In genomic region chr5:169301386-169301930, GRCh38 we compare ENCODE assay signal across 10 cellular contexts. TPM values are rescaled to one million over a fixed set of nuclear protein-coding genes. Genes with fewer than 3 reads are reported as not detected.
A peak's percentile ranks its signal among the peaks of the same experiment; 100 is the strongest.
DNase-seq lines count a peak whose midpoint lies in the region; ATAC-seq, FAIRE-seq and TF ChIP-seq lines count a peak whose summit lies in the region.
"Had no signal": no experiment of that assay in that cellular context is flagged by ENCODE, and none has a peak within 500 bp of the region (broad histone marks: within the 10 kb centered on the region; RNA-seq: fewer than 3 reads in every experiment).

No MANE protein-coding gene starts in this region.

- no peaks in the 10 kb centered on the region for H3K36me3 Mint-ChIP-seq in activated CD4-positive, alpha-beta T cell treated with anti-CD3 and anti-CD28 coated beads, Interleukin-2, amount 10 ng/mL, durations not matched to agents 24 days and 14 days (ENCODE audit: low read depth)
- H3K36me3 Mint-ChIP-seq in CD4-positive, alpha-beta T cell (ENCODE audit: low read depth), result no peaks in the 10 kb centered on the region

- no peak for TF ChIP-seq POLR2A in spleen (IDR thresholded peaks at IDR 0.05)

- no peaks in the 10 kb centered on the region for H4K20me1 ChIP-seq in keratinocyte (ENCODE audit: control insufficient read depth, extremely low read depth, insufficient read depth, low read length)

- H3K36me3 ChIP-seq in HUES6 (ENCODE audit: control insufficient read depth, insufficient read depth, low read length), result no peaks in the 10 kb centered on the region
- no peaks in the 10 kb centered on the region for H3K36me3 ChIP-seq in keratinocyte (ENCODE audit: control insufficient read depth in 2 of 2, extremely low read depth in 1 of 2, insufficient read depth in 2 of 2, low read length in 2 of 2)
- no peaks in the 10 kb centered on the region for H3K36me3 ChIP-seq in spleen

- no peak overlapping the region for H3K27ac ChIP-seq in HUES6 (ENCODE audit: low read depth, low read length)
- H3K27ac ChIP-seq in keratinocyte (ENCODE audit: control insufficient read depth, insufficient read depth, low read length), result no peak overlapping the region
- no peak overlapping the region for H3K27ac ChIP-seq in spleen
- H3K27ac ChIP-seq in CD4-positive, alpha-beta T cell (ENCODE audit: low read depth, low read length), result no peak overlapping the region

- peak overlapping the region; percentile 54 for H2AFZ ChIP-seq in keratinocyte (ENCODE audit: control insufficient read depth, low read length)

- no peak overlapping the region for H3K27ac Mint-ChIP-seq in activated CD4-positive, alpha-beta T cell treated with anti-CD3 and anti-CD28 coated beads, Interleukin-2, amount 10 ng/mL, durations not matched to agents 24 days and 14 days
- no peak overlapping the region for H3K27ac Mint-ChIP-seq in CD4-positive, alpha-beta T cell
- H3K27ac Mint-ChIP-seq: activated CD4-positive, alpha-beta T cell treated with anti-CD3 and anti-CD28 coated beads for 36 hours had no signal

- intact Hi-C loops in spleen (cut with DNase I; ENCODE audit: low total_unique reads), result loop anchor here (5.0 kb wide), 2 partner anchors 314 to 624 kb away; no protein-coding TSS in a partner anchor
- intact Hi-C loops in activated CD4-positive, alpha-beta T cell treated with anti-CD3 and anti-CD28 coated beads, Interleukin-2, amount 10 ng/mL, durations not matched to agents 24 days and 14 days (cut with micrococcal nuclease), result no loop called here
- intact Hi-C loops in CD4-positive, alpha-beta T cell (cut with DNase I, micrococcal nuclease), result loop anchor here in 1 of 2 experiments (5.0 kb wide), 2 partner anchors 624 to 1034 kb away; no protein-coding TSS in a partner anchor

- DNase-seq in choroid plexus epithelial cell (ENCODE audit: low read depth) (no peak), keratinocyte (ENCODE audit: low read depth, low spot score) (no peak), spleen (no peak), NCI-H2171 (lab: John Stamatoyannopoulos, UW) (no peak)
- DNase-seq in activated CD4-positive, alpha-beta T cell treated with anti-CD3 and anti-CD28 coated beads, Interleukin-2, amount 10 ng/mL, durations not matched to agents 24 days and 14 days, result no peak
- no peak for DNase-seq in CD4-positive, alpha-beta T cell
- DNase-seq: activated CD4-positive, alpha-beta T cell treated with anti-CD3 and anti-CD28 coated beads for 36 hours; stimulated activated CD4-positive, alpha-beta T cell treated with anti-CD3 and anti-CD28 coated beads, Interleukin-15, amount 100 ng/mL, for 24 hours had no signal

- no peaks in the 10 kb centered on the region for H3K9me3 Mint-ChIP-seq in activated CD4-positive, alpha-beta T cell treated with anti-CD3 and anti-CD28 coated beads, Interleukin-2, amount 10 ng/mL, durations not matched to agents 24 days and 14 days
- H3K9me3 Mint-ChIP-seq in CD4-positive, alpha-beta T cell, result no peaks in the 10 kb centered on the region

- POLR2A ChIA-PET in CD4-positive, alpha-beta T cell (lab: Charles Lee), result no interaction called here

- no peak for FAIRE-seq in keratinocyte (lab: Jason Lieb, UNC)

- WGBS in spleen, 5 donors, result 11 to 19% (median 14%) methylated on average over 18 of the region's 18 CpGs

- no peaks in the 10 kb centered on the region for H3K79me2 ChIP-seq in keratinocyte (ENCODE audit: control insufficient read depth, insufficient read depth, low read length)

- H3K9me3 ChIP-seq in HUES6 (ENCODE audit: control insufficient read depth, insufficient read depth, low read depth, low read length), result no peaks in the 10 kb centered on the region
- H3K9me3 ChIP-seq in keratinocyte (ENCODE audit: control insufficient read depth, low read depth, low read length), result no peaks in the 10 kb centered on the region
- no peaks in the 10 kb centered on the region for H3K9me3 ChIP-seq in spleen
- H3K9me3 ChIP-seq in CD4-positive, alpha-beta T cell (ENCODE audit: control insufficient read depth, low read length), result no peaks in the 10 kb centered on the region

- H3K9ac ChIP-seq in HUES6 (ENCODE audit: low read length) (no peak overlapping the region), keratinocyte (ENCODE audit: control insufficient read depth, extremely low read depth, insufficient read depth, low read length) (peak overlapping the region; percentile 60)

- dilution Hi-C loops in keratinocyte (cut with MboI; ENCODE audit: extremely low pct_ligation_motif_present, low sequenced_read_pairs), result no loop called here

- CTCF ChIA-PET in CD4-positive, alpha-beta T cell (lab: Charles Lee), result no interaction called here

- H3K4me3 ChIP-seq in HUES6 (ENCODE audit: low read depth, low read length) (peak overlapping the region; percentile 53), choroid plexus epithelial cell (ENCODE audit: low read depth, low read length) (peak overlapping the region; percentile 18), keratinocyte (ENCODE audit: control insufficient read depth in 2 of 3, extremely low read depth in 1 of 3, insufficient read depth in 2 of 3, low read depth in 1 of 3, low read length in 3 of 3) (peak overlapping the region; percentile 46 to 71 (median 58)), spleen (peak overlapping the region in 6 of 8 donors; percentile 31 to 64 (median 37))

- no peak overlapping the region for H3K4me3 Mint-ChIP-seq in activated CD4-positive, alpha-beta T cell treated with anti-CD3 and anti-CD28 coated beads, Interleukin-2, amount 10 ng/mL, durations not matched to agents 24 days and 14 days
- H3K4me3 Mint-ChIP-seq in CD4-positive, alpha-beta T cell, result no peak overlapping the region
- H3K4me3 Mint-ChIP-seq: activated CD4-positive, alpha-beta T cell treated with anti-CD3 and anti-CD28 coated beads for 36 hours had no signal

- peaks cover 64% of the 10 kb centered on the region for H3K27me3 ChIP-seq in HUES6 (ENCODE audit: control insufficient read depth, insufficient read depth, low read length)
- H3K27me3 ChIP-seq in keratinocyte (ENCODE audit: control insufficient read depth, extremely low read depth, insufficient read depth, low read length), result peaks cover 7% of the 10 kb centered on the region
- peaks cover 0 to 73% (median 16%) of the 10 kb centered on the region in 7 donors for H3K27me3 ChIP-seq in spleen (replicated peaks in 1 of 7)
- H3K27me3 ChIP-seq in CD4-positive, alpha-beta T cell (ENCODE audit: control insufficient read depth, insufficient read depth, low read length), result peaks cover 37% of the 10 kb centered on the region

- H3K4me1 ChIP-seq in HUES6 (ENCODE audit: control insufficient read depth, insufficient read depth, low read length) (peaks cover 6% of the 10 kb centered on the region; the same call in 1 of the 2 replicates), keratinocyte (ENCODE audit: control insufficient read depth, extremely low read depth, insufficient read depth, low read length) (peaks cover 21% of the 10 kb centered on the region), spleen (peaks cover 0 to 31% (median 12%) of the 10 kb centered on the region in 6 donors)

- TF ChIP-seq CTCF in choroid plexus epithelial cell (conservative IDR thresholded peaks at IDR 0.05; ENCODE audit: low read depth, low read length) (no peak), keratinocyte (optimal IDR thresholded peaks at IDR 0.05 in 1 of 3, IDR thresholded peaks at IDR 0.05 in 1 of 3, conservative IDR thresholded peaks at IDR 0.05 in 1 of 3; ENCODE audit: extremely low read depth in 1 of 3, insufficient read depth in 2 of 3, low read length in 3 of 3) (no peak), spleen (IDR thresholded peaks at IDR 0.05 in 8 of 11, conservative IDR thresholded peaks at IDR 0.05 in 3 of 11) (no peak)
- TF ChIP-seq CTCF in CD4-positive, alpha-beta T cell (IDR thresholded peaks at IDR 0.05), result no peak

- peaks cover 2% of the 10 kb centered on the region for H3K9me1 ChIP-seq in keratinocyte (ENCODE audit: control insufficient read depth, extremely low read depth, insufficient read depth, low read length)

- peaks cover 50% of the 10 kb centered on the region for H3K27me3 Mint-ChIP-seq in activated CD4-positive, alpha-beta T cell treated with anti-CD3 and anti-CD28 coated beads, Interleukin-2, amount 10 ng/mL, durations not matched to agents 24 days and 14 days
- H3K27me3 Mint-ChIP-seq in CD4-positive, alpha-beta T cell, result peaks cover 77% of the 10 kb centered on the region

- no peak for ATAC-seq in GM19452 (IDR thresholded peaks at IDR 0.05; ENCODE audit: unreplicated experiment)
- ATAC-seq in CD4-positive, alpha-beta T cell (ENCODE audit: poor library complexity), result no peak

- no peaks in the 10 kb centered on the region for H3K4me1 Mint-ChIP-seq in activated CD4-positive, alpha-beta T cell treated with anti-CD3 and anti-CD28 coated beads, Interleukin-2, amount 10 ng/mL, durations not matched to agents 24 days and 14 days
- H3K4me1 Mint-ChIP-seq in CD4-positive, alpha-beta T cell (ENCODE audit: low read depth), result peaks cover 9% of the 10 kb centered on the region

- peak overlapping the region; percentile 79 for H3K4me2 ChIP-seq in keratinocyte (ENCODE audit: control insufficient read depth, extremely low read depth, insufficient read depth, low read depth, low read length)

RNA-seq across cellular contexts. Expression of gene SLIT3, which starts 0.5 kb away (rescaled TPM):
- polyA plus RNA-seq in keratinocyte (2.4 to 10.1 TPM (median 3.1 TPM) in 3 replicates), spleen (1 to 10 TPM in 1 of 3 donors, under 1 TPM in 2; 0.33 to 2.1 (median 0.77) TPM)
- 1.3 TPM for polyA plus RNA-seq in keratinocyte (2011; ENCODE audit: low read depth)
- 3.6 and 6.3 TPM in 2 replicates for polyA plus RNA-seq in keratinocyte (2011; cell fraction: cytosol; rRNA removed)
- 15.8 and 21.4 TPM in 2 replicates for polyA plus RNA-seq in keratinocyte (2011; cell fraction: nucleus; rRNA removed)
- polyA plus RNA-seq in keratinocyte (2012; ENCODE audit: low replicate concordance), result 1.6 and 8.5 TPM in 2 replicates
- polyA minus RNA-seq in keratinocyte, result 9.5 to 47.6 TPM (median 12.0 TPM) in 3 replicates
- 10.9 TPM for polyA minus RNA-seq in keratinocyte (2011; cell fraction: cytosol; rRNA and poly(A)+ RNA removed)
- polyA minus RNA-seq in keratinocyte (2011; cell fraction: nucleus; rRNA and poly(A)+ RNA removed), result 25.7 and 34.5 TPM in 2 replicates
- total RNA-seq in spleen, result 10 to 100 TPM; 11.1 to 54.0 (median 16.2) TPM
- total RNA-seq in activated CD4-positive, alpha-beta T cell treated with anti-CD3 and anti-CD28 coated beads, Interleukin-2, amount 10 ng/mL, durations not matched to agents 24 days and 14 days, result 0.75 and 1.1 TPM in 2 replicates
- total RNA-seq in CD4-positive, alpha-beta T cell, result not detected
